Comparison of ENCODE assay signal across 9 cellular contexts in the genomic region with DNA sequence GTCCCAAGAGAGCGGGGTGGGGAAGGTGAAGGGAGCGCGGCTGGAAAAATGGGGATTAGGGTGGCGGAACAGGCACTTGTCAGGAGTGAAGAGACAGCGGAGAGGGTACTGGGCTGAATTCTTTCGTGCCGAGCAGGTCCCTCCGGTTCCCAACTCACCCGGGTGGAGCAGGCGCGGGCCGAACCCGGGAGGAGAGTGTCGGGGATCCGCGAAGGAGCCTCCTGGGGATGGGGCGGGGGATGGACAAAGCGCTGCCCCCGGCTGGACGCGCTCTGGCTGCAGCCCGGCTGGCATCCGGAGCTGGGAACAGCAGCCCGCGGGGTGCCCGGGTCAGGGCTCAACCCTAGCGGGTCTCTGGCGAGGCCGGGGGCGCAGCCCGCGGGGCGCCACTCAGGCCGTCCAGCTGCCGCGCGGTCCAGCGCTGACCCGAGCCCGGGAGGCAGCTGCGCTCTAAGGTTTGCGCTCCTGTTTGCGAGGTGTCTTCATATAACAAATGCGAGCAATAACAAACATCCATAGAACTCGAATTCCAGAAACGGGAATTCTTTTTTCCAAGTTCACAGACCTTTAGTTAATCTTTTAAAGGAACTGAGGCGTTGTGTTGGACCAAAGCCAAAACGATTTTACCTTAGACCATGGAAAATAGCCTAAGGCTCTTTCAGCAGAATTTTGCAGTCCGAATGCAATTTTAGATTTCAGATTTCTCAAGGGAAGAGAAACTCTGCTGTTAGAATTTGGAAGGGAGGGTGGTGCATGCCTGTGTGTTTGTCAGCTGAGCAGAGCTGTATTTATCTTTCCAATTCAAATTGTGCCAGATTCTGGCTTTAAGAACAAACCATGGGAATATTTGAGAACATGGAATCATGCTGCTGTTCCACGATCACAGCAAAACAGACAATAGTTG. TPM values are rescaled to one million over a fixed set of nuclear protein-coding genes. Genes with fewer than 3 reads are reported as not detected.
A peak's percentile ranks its signal among the peaks of the same experiment; 100 is the strongest.
DNase-seq lines count a peak whose midpoint lies in the region; ATAC-seq and TF ChIP-seq lines count a peak whose summit lies in the region.
"Had no signal": no experiment of that assay in that cellular context is flagged by ENCODE, and none has a peak within 500 bp of the region (broad histone marks: within the 10 kb centered on the region; RNA-seq: fewer than 3 reads in every experiment).

No MANE protein-coding gene starts in this region.

- intact Hi-C loops in lower lobe of right lung (cut with DNase I): no loop called here

- ATAC-seq in lower lobe of right lung: peak; percentile 51 to 67
- no peak for ATAC-seq in HG02642 (IDR thresholded peaks at IDR 0.05; ENCODE audit: poor library complexity, unreplicated experiment)

- no peaks in the 10 kb centered on the region for H3K9me3 ChIP-seq in endodermal cell (ENCODE audit: control insufficient read depth, low read length)
- no peaks in the 10 kb centered on the region for H3K9me3 ChIP-seq in lower lobe of right lung
- H3K9me3 ChIP-seq in suprapubic skin: no peaks in the 10 kb centered on the region

- TF ChIP-seq EP300 in suprapubic skin (IDR thresholded peaks at IDR 0.05): no peak

- H3K27me3 Mint-ChIP-seq in endodermal cell (ENCODE audit: insufficient read depth): peaks cover 38% of the 10 kb centered on the region

- H3K27ac ChIP-seq in endodermal cell (ENCODE audit: low read depth, low read length) (no peak overlapping the region), lower lobe of right lung (no peak overlapping the region), suprapubic skin (peak overlapping the region; percentile 50)

- peak overlapping the region; percentile 87 for H3K4me3 ChIP-seq in endodermal cell (ENCODE audit: low read length)
- H3K4me3 ChIP-seq in lower lobe of right lung: peak overlapping the region; percentile 43
- H3K4me3 ChIP-seq in suprapubic skin: peak overlapping the region; percentile 56

- H3K4me1 ChIP-seq in endodermal cell (ENCODE audit: control insufficient read depth, insufficient read depth, low read length): peaks cover 4% of the 10 kb centered on the region
- H3K4me1 ChIP-seq in lower lobe of right lung: peaks cover 12% of the 10 kb centered on the region
- H3K4me1 ChIP-seq in suprapubic skin: peaks cover 19% of the 10 kb centered on the region

- H3K36me3 Mint-ChIP-seq in endodermal cell (ENCODE audit: low read depth): peaks cover 8% of the 10 kb centered on the region

- H3K36me3 ChIP-seq in endodermal cell (ENCODE audit: control insufficient read depth, insufficient read depth, low read length): no peaks in the 10 kb centered on the region
- no peaks in the 10 kb centered on the region for H3K36me3 ChIP-seq in lower lobe of right lung
- H3K36me3 ChIP-seq in suprapubic skin: no peaks in the 10 kb centered on the region

- H3K4me3 Mint-ChIP-seq in endodermal cell: peak overlapping the region; percentile 78

- peaks cover 8% of the 10 kb centered on the region for H3K4me1 Mint-ChIP-seq in endodermal cell

- H3K27me3 ChIP-seq in endodermal cell (ENCODE audit: control insufficient read depth, insufficient read depth, low read length, poor library complexity, severe bottlenecking) (peaks cover 32% of the 10 kb centered on the region), lower lobe of right lung (ENCODE audit: low read depth) (peaks cover 47% of the 10 kb centered on the region), suprapubic skin (peaks cover 46% of the 10 kb centered on the region)

- peak overlapping the region; percentile 49 for H3K9ac ChIP-seq in endodermal cell (ENCODE audit: extremely low read depth, low read length, poor library complexity, severe bottlenecking)

- TF ChIP-seq CTCF in endodermal cell (conservative IDR thresholded peaks at IDR 0.05) (no peak), lower lobe of right lung (IDR thresholded peaks at IDR 0.05) (no peak), suprapubic skin (IDR thresholded peaks at IDR 0.05) (no peak)

- WGBS in endodermal cell (ENCODE audit: insufficient coverage in 1 of 2, insufficient read length in 1 of 2), 2 experiments: 3 to 7% methylated on average over 6 to 50 of the region's 50 CpGs
- 3% methylated on average over 14 of the region's 50 CpGs for WGBS in suprapubic skin

- peak; percentile 44 for DNase-seq in NCI-H69 (lab: John Stamatoyannopoulos, UW)
- DNase-seq in endodermal cell: peak; percentile 82
- no peak for DNase-seq in lower lobe of right lung
- peak in 1 of 2 donors; percentile 60 for DNase-seq in suprapubic skin (ENCODE audit: low spot score in 2 of 2)
- DNase-seq in stimulated activated CD4-positive, alpha-beta T cell treated with anti-CD3 and anti-CD28 coated beads, Interleukin-4, amount 100 ng/mL, for 24 hours: no peak
- no peak for DNase-seq in SW 1271 (lab: John Stamatoyannopoulos, UW)
- DNase-seq in NCI-H1930 (lab: John Stamatoyannopoulos, UW): no peak

- H3K27ac Mint-ChIP-seq in endodermal cell: no peak overlapping the region

- TF ChIP-seq POLR2A in suprapubic skin (IDR thresholded peaks at IDR 0.05): no peak

- no peaks in the 10 kb centered on the region for H3K9me3 Mint-ChIP-seq in endodermal cell

RNA-seq across cellular contexts. Expression of a gene that starts 0.7 kb away (rescaled TPM):
- total RNA-seq in endodermal cell (1 to 10 TPM; 4.4 to 5.1 TPM), lower lobe of right lung (not detected), suprapubic skin (1 to 10 TPM; 1.4 to 2.7 (median 2.0) TPM)
- polyA plus RNA-seq in endodermal cell (2013, experiment 1 of 2): 0.71 TPM
- polyA plus RNA-seq in endodermal cell (2013, experiment 2 of 2): 0.54 TPM
- total RNA-seq: T-helper 1 cell treated with Interleukin-12 subunit alpha and Interleukin-12 subunit beta and Interleukin-4 antibody, amounts not matched to agents 30 ng/mL and 1 ng/mL, for 36 hours had no signal

RNA-seq across cellular contexts. Expression of a gene that starts 12.0 kb away (rescaled TPM):
- total RNA-seq in endodermal cell: 10 to 100 TPM; 11.4 to 11.8 TPM
- polyA plus RNA-seq in endodermal cell (2013, experiment 1 of 2): 3.9 TPM
- polyA plus RNA-seq in endodermal cell (2013, experiment 2 of 2): 3.0 TPM
- 1.9 TPM for total RNA-seq in lower lobe of right lung
- total RNA-seq in suprapubic skin: 10 to 100 TPM; 16.1 to 30.8 (median 22.3) TPM
- total RNA-seq: T-helper 1 cell treated with Interleukin-12 subunit alpha and Interleukin-12 subunit beta and Interleukin-4 antibody, amounts not matched to agents 30 ng/mL and 1 ng/mL, for 36 hours had no signal

Comparison
In these comparisons a context has a peak if more than half of its experiments do, and no peak if none do; other contexts are left out.
1. DNase-seq: peak in NCI-H69 (single experiment) and endodermal cell (single experiment); none in lower lobe of right lung (single experiment), stimulated activated CD4-positive, alpha-beta T cell treated with anti-CD3 and anti-CD28 coated beads, Interleukin-4, amount 100 ng/mL, for 24 hours (single experiment), SW 1271 (0 of 2) and NCI-H1930 (0 of 2).
2. Peak in every context shown above with its lines, with median percentiles within 50 percentile points of each other: H3K4me3 ChIP-seq.